In genomic region chr5:51872144-51872543, GRCh38 we compare ENCODE assay signal across 35 cellular contexts.
"Had no signal": no experiment of that assay in that cellular context is flagged by ENCODE, and none has a peak within 500 bp of the region (broad histone marks: within the 10 kb centered on the region; RNA-seq: fewer than 3 reads in every experiment).

No MANE protein-coding gene starts in this region.

- H3K4me3 ChIP-seq: MG63 had no signal

- DNase-seq: Karpas-422, Kasumi-1, MG63, MM.1S, MV-4-11, NCI-H1048, NCI-H1092, NCI-H1092 treated with DMSO at 0.1 percent for 48 hours, NCI-H1105, NCI-H1105 treated with DMSO at 0.1 percent for 48 hours, NCI-H1417, NCI-H1417 treated with DMSO at 0.1 percent for 48 hours, NCI-H1436, NCI-H1436 treated with DMSO at 0.1 percent for 48 hours, NCI-H146, NCI-H1694, NCI-H1694 treated with DMSO at 0.1 percent for 48 hours, NCI-H187, NCI-H187 treated with DMSO at 0.1 percent for 48 hours, NCI-H1930, NCI-H2029, NCI-H2029 treated with DMSO at 0.1 percent for 48 hours, NCI-H2081, NCI-H2081 treated with DMSO at 0.1 percent for 48 hours, NCI-H2107, NCI-H2171, NCI-H2171 treated with DMSO at 0.1 percent for 48 hours, NCI-H2227 treated with DMSO at 0.1 percent for 48 hours, NCI-H226, NCI-H345, NCI-H446, NCI-H446 treated with DMSO at 0.1 percent for 48 hours, NCI-H510A, NCI-H510A treated with DMSO at 0.1 percent for 48 hours, NCI-H524 had no signal

- H3K27me3 ChIP-seq: MG63 had no signal

- H3K36me3 ChIP-seq: MG63 had no signal
